In genomic region chr5:89336111-89336510, GRCh38 we compare ENCODE assay signal across 36 cellular contexts.
"Had no signal": no experiment of that assay in that cellular context is flagged by ENCODE, and none has a peak within 500 bp of the region (broad histone marks: within the 10 kb centered on the region; RNA-seq: fewer than 3 reads in every experiment).

No MANE protein-coding gene starts in this region.

- H3K27ac ChIP-seq: adrenal gland, cardiac muscle cell, VCaP had no signal

- H3K36me3 Mint-ChIP-seq: activated CD4-positive, alpha-beta memory T cell treated with anti-CD3 and anti-CD28 coated beads for 36 hours; activated naive CD4-positive, alpha-beta T cell treated with anti-CD3 and anti-CD28 coated beads, Interleukin-2, amount 50 U/mL, for 72 hours; activated naive CD8-positive, alpha-beta T cell treated with anti-CD3 and anti-CD28 coated beads for 36 hours; brain had no signal

- DNase-seq: activated B cell treated with CpG ODN at 0.5 μM for 24 hours; activated CD4-positive, alpha-beta memory T cell treated with anti-CD3 and anti-CD28 coated beads for 36 hours; activated CD4-positive, alpha-beta T cell treated with anti-CD3 and anti-CD28 coated beads for 4 hours; activated CD4-positive, alpha-beta T cell treated with anti-CD3 and anti-CD28 coated beads, Interleukin-2, amount 10 ng/mL, durations not matched to agents 24 days and 14 days; activated CD4-positive, alpha-beta T cell treated with anti-CD3 and anti-CD28 coated beads, Interleukin-2, amount 50 U/mL, for 1 hour; activated CD4-positive, alpha-beta T cell treated with anti-CD3 and anti-CD28 coated beads, Interleukin-2, amount 50 U/mL, for 4 hours; activated CD4-positive, CD25-positive, alpha-beta regulatory T cell treated with anti-CD3 and anti-CD28 coated beads, Interleukin-2, amount 50 U/mL, for 72 hours; activated CD8-positive, alpha-beta memory T cell treated with anti-CD3 and anti-CD28 coated beads, Interleukin-2, amount 50 U/mL, for 4 hours; activated CD8-positive, alpha-beta T cell treated with anti-CD3 and anti-CD28 coated beads for 36 hours; activated effector memory CD4-positive, alpha-beta T cell treated with anti-CD3 and anti-CD28 coated beads, Interleukin-2, amount 50 U/mL, for 16 hours; activated gamma-delta T cell treated with Interleukin-2 at 50 U/mL for 16 hours; activated naive CD4-positive, alpha-beta T cell; activated naive CD4-positive, alpha-beta T cell treated with anti-CD3 and anti-CD28 coated beads for 36 hours; activated naive CD4-positive, alpha-beta T cell treated with anti-CD3 and anti-CD28 coated beads, Interleukin-2, amount 50 U/mL, for 16 hours; activated naive CD8-positive, alpha-beta T cell treated with anti-CD3 and anti-CD28 coated beads for 36 hours; activated T-cell treated with anti-CD3 and anti-CD28 coated beads for 4 hours; activated T-cell treated with anti-CD3 and anti-CD28 coated beads, Interleukin-2, amount 50 U/mL, for 1 hour; activated T-cell treated with anti-CD3 and anti-CD28 coated beads, Interleukin-2, amount 50 U/mL, for 4 hours; activated T-cell treated with anti-CD3 and anti-CD28 coated beads, Interleukin-2, amount 50 U/mL, for 72 hours; adrenal gland; amniotic stem cell; aorta; cerebellar nuclear complex; T-helper 1 cell; T-helper 2 cell; T-helper 9 cell had no signal

- H3K4me3 ChIP-seq: adrenal gland, cardiac muscle cell had no signal

- H3K4me3 Mint-ChIP-seq: activated B cell treated with CpG ODN at 0.5 μM for 24 hours; activated CD4-positive, alpha-beta memory T cell treated with anti-CD3 and anti-CD28 coated beads for 36 hours; activated CD4-positive, alpha-beta T cell treated with anti-CD3 and anti-CD28 coated beads, Interleukin-2, amount 10 ng/mL, durations not matched to agents 24 days and 14 days; activated CD8-positive, alpha-beta T cell treated with anti-CD3 and anti-CD28 coated beads for 36 hours; activated naive CD4-positive, alpha-beta T cell treated with anti-CD3 and anti-CD28 coated beads for 36 hours; activated naive CD8-positive, alpha-beta T cell treated with anti-CD3 and anti-CD28 coated beads for 36 hours; activated T-cell treated with anti-CD3 and anti-CD28 coated beads, Interleukin-2, amount 50 U/mL, for 4 hours; activated T-cell treated with anti-CD3 and anti-CD28 coated beads, Interleukin-2, amount 50 U/mL, for 72 hours; activated T-helper 1 cell treated with anti-CD3 and anti-CD28 coated beads, Interleukin-12 subunit alpha, Interleukin-12 subunit beta, Interleukin-2, Interleukin-4 antibody, amounts not matched to agents 30 ng/mL and 10 ng/mL and 1 ng/mL, durations not matched to agents 14 hours and 24 hours and 36 hours; activated T-helper 17 cell treated with anti-CD3 and anti-CD28 coated beads, Interleukin-2, amount 50 U/mL, for 72 hours; brain; central memory CD8-positive, alpha-beta T cell; T-helper 1 cell treated with Interleukin-12 subunit alpha and Interleukin-12 subunit beta and Interleukin-4 antibody, amounts not matched to agents 30 μg/mL and 1 μg/mL, for 36 hours; T-helper 2 cell treated with Interferon-gamma antibody and Interleukin-4, amounts not matched to agents 5 μg/mL and 100 μg/mL, for 36 hours had no signal

- ATAC-seq: activated CD8-positive, alpha-beta T cell treated with anti-CD3 and anti-CD28 coated beads for 36 hours; activated naive CD4-positive, alpha-beta T cell treated with anti-CD3 and anti-CD28 coated beads, Interleukin-2, amount 50 U/mL, for 72 hours; activated T-cell treated with anti-CD3 and anti-CD28 coated beads, Interleukin-2, amount 50 U/mL, for 4 hours; activated T-cell treated with anti-CD3 and anti-CD28 coated beads, Interleukin-2, amount 50 U/mL, for 72 hours; activated T-helper 17 cell treated with anti-CD3 and anti-CD28 coated beads, Interleukin-2, amount 50 U/mL, for 72 hours had no signal

- H3K4me1 Mint-ChIP-seq: activated CD4-positive, alpha-beta T cell treated with anti-CD3 and anti-CD28 coated beads, Interleukin-2, amount 10 ng/mL, durations not matched to agents 24 days and 14 days; activated naive CD8-positive, alpha-beta T cell treated with anti-CD3 and anti-CD28 coated beads for 36 hours; activated T-helper 17 cell treated with anti-CD3 and anti-CD28 coated beads, Interleukin-2, amount 50 U/mL, for 72 hours; brain; central memory CD8-positive, alpha-beta T cell had no signal

- H3K27me3 Mint-ChIP-seq: activated B cell treated with CpG ODN at 0.5 μM for 24 hours; activated CD4-positive, alpha-beta memory T cell treated with anti-CD3 and anti-CD28 coated beads for 36 hours; activated CD4-positive, alpha-beta T cell treated with anti-CD3 and anti-CD28 coated beads, Interleukin-2, amount 10 ng/mL, durations not matched to agents 24 days and 14 days; activated naive CD8-positive, alpha-beta T cell treated with anti-CD3 and anti-CD28 coated beads for 36 hours; activated T-helper 17 cell treated with anti-CD3 and anti-CD28 coated beads, Interleukin-2, amount 50 U/mL, for 72 hours; central memory CD8-positive, alpha-beta T cell had no signal

- H3K27ac Mint-ChIP-seq: activated B cell treated with CpG ODN at 0.5 μM for 24 hours; activated CD4-positive, alpha-beta memory T cell treated with anti-CD3 and anti-CD28 coated beads for 36 hours; activated CD4-positive, alpha-beta T cell treated with anti-CD3 and anti-CD28 coated beads, Interleukin-2, amount 10 ng/mL, durations not matched to agents 24 days and 14 days; activated CD8-positive, alpha-beta T cell treated with anti-CD3 and anti-CD28 coated beads for 36 hours; activated naive CD4-positive, alpha-beta T cell treated with anti-CD3 and anti-CD28 coated beads for 36 hours; activated naive CD4-positive, alpha-beta T cell treated with anti-CD3 and anti-CD28 coated beads, Interleukin-2, amount 50 U/mL, for 72 hours; activated naive CD8-positive, alpha-beta T cell treated with anti-CD3 and anti-CD28 coated beads for 36 hours; activated T-cell treated with anti-CD3 and anti-CD28 coated beads, Interleukin-2, amount 50 U/mL, for 72 hours; activated T-helper 1 cell treated with anti-CD3 and anti-CD28 coated beads, Interleukin-12 subunit alpha, Interleukin-12 subunit beta, Interleukin-2, Interleukin-4 antibody, amounts not matched to agents 30 ng/mL and 10 ng/mL and 1 ng/mL, durations not matched to agents 14 hours and 24 hours and 36 hours; activated T-helper 17 cell treated with anti-CD3 and anti-CD28 coated beads, Interleukin-2, amount 50 U/mL, for 72 hours; brain; T-helper 1 cell treated with Interleukin-12 subunit alpha and Interleukin-12 subunit beta and Interleukin-4 antibody, amounts not matched to agents 30 μg/mL and 1 μg/mL, for 36 hours; T-helper 2 cell treated with Interferon-gamma antibody and Interleukin-4, amounts not matched to agents 5 μg/mL and 100 μg/mL, for 36 hours had no signal

- FAIRE-seq: TTC549 had no signal

- H3K9me3 Mint-ChIP-seq: activated CD4-positive, alpha-beta T cell treated with anti-CD3 and anti-CD28 coated beads, Interleukin-2, amount 10 ng/mL, durations not matched to agents 24 days and 14 days; activated CD8-positive, alpha-beta T cell treated with anti-CD3 and anti-CD28 coated beads for 36 hours; activated naive CD4-positive, alpha-beta T cell treated with anti-CD3 and anti-CD28 coated beads for 36 hours; activated naive CD8-positive, alpha-beta T cell treated with anti-CD3 and anti-CD28 coated beads for 36 hours; activated T-helper 1 cell treated with anti-CD3 and anti-CD28 coated beads, Interleukin-12 subunit alpha, Interleukin-12 subunit beta, Interleukin-2, Interleukin-4 antibody, amounts not matched to agents 30 ng/mL and 10 ng/mL and 1 ng/mL, durations not matched to agents 14 hours and 24 hours and 36 hours; T-helper 1 cell treated with Interleukin-12 subunit alpha and Interleukin-12 subunit beta and Interleukin-4 antibody, amounts not matched to agents 30 μg/mL and 1 μg/mL, for 36 hours; T-helper 2 cell treated with Interferon-gamma antibody and Interleukin-4, amounts not matched to agents 5 μg/mL and 100 μg/mL, for 36 hours had no signal

- H3K9me3 ChIP-seq: adrenal gland had no signal

- H3K27me3 ChIP-seq: adrenal gland, cardiac muscle cell had no signal

- H3K4me1 ChIP-seq: adrenal gland had no signal

- H3K36me3 ChIP-seq: adrenal gland, cardiac muscle cell had no signal
